ENCODE assay signal across 18 cellular contexts in genomic region chr9:34996905-34997279, GRCh38. TPM values are rescaled to one million over a fixed set of nuclear protein-coding genes. Genes with fewer than 3 reads are reported as not detected.
DNase-seq lines count a peak whose midpoint lies in the region; ATAC-seq and TF ChIP-seq lines count a peak whose summit lies in the region.
"Had no signal": no experiment of that assay in that cellular context is flagged by ENCODE, and none has a peak within 500 bp of the region (broad histone marks: within the 10 kb centered on the region; RNA-seq: fewer than 3 reads in every experiment).

No MANE protein-coding gene starts in this region.

- BruUV-seq in MCF 10A (replicated peaks; lab: Mats Ljungman, UMichigan): no TSS peak

- POLR2A ChIA-PET in MCF 10A (lab: Yijun Ruan, JAX): interaction anchor here (0.8 kb wide), 1 partner anchor 74 kb away, joined by 3 read pairs; no protein-coding TSS in a partner anchor

- TF ChIP-seq CTCF in MCF 10A (IDR thresholded peaks at IDR 0.05; ENCODE audit: unreplicated experiment) (no peak), breast epithelium (IDR thresholded peaks at IDR 0.05) (no peak), brain (conservative IDR thresholded peaks at IDR 0.05) (no peak), liver (IDR thresholded peaks at IDR 0.05; ENCODE audit: low read depth, low read length, missing input control) (no peak)

- no peak for TF ChIP-seq POLR2A in breast epithelium (IDR thresholded peaks at IDR 0.05)

- WGBS in liver: 50% methylated on average over 10 of the region's 10 CpGs

- H3K4me3 Mint-ChIP-seq in MCF 10A (ENCODE audit: unreplicated experiment) (no peak overlapping the region), brain (peak overlapping the region in 1 of 5 experiments; percentile 25)
- H3K4me3 Mint-ChIP-seq in stimulated activated effector memory CD8-positive, alpha-beta T cell treated with anti-CD3 and anti-CD28 coated beads, Interleukin-12 subunit alpha, Interleukin-12 subunit beta, amount 100 ng/mL, for 72 hours: no peak overlapping the region
- H3K4me3 Mint-ChIP-seq: activated CD4-positive, alpha-beta memory T cell treated with anti-CD3 and anti-CD28 coated beads for 36 hours; CD14-positive monocyte had no signal

- H3K27me3 Mint-ChIP-seq in MCF 10A (ENCODE audit: insufficient read depth, unreplicated experiment) (no peaks in the 10 kb centered on the region), brain (no peaks in the 10 kb centered on the region)
- H3K27me3 Mint-ChIP-seq: activated CD4-positive, alpha-beta memory T cell treated with anti-CD3 and anti-CD28 coated beads for 36 hours had no signal

- H3K36me3 Mint-ChIP-seq in MCF 10A (ENCODE audit: insufficient read depth, unreplicated experiment) (peaks cover 11% of the 10 kb centered on the region), brain (peaks cover 26% of the 10 kb centered on the region)
- peaks cover 12% of the 10 kb centered on the region for H3K36me3 Mint-ChIP-seq in stimulated activated effector memory CD8-positive, alpha-beta T cell treated with anti-CD3 and anti-CD28 coated beads, Interleukin-12 subunit alpha, Interleukin-12 subunit beta, amount 100 ng/mL, for 72 hours
- H3K36me3 Mint-ChIP-seq: CD14-positive monocyte had no signal

- TF ChIP-seq RAD21 in liver (IDR thresholded peaks at IDR 0.05): no peak

- H3K4me1 ChIP-seq in breast epithelium (no peaks in the 10 kb centered on the region), liver (ENCODE audit: control insufficient read depth in 4 of 4, insufficient read depth in 4 of 4, low read length in 3 of 4) (peaks cover 9 to 24% (median 17%) of the 10 kb centered on the region in 4 donors)

- peak overlapping the region; percentile 72 for H3K27ac Mint-ChIP-seq in MCF 10A (ENCODE audit: low read depth, unreplicated experiment)
- peak overlapping the region; percentile 5 to 82 (median 25) for H3K27ac Mint-ChIP-seq in brain
- H3K27ac Mint-ChIP-seq in stimulated activated effector memory CD8-positive, alpha-beta T cell treated with anti-CD3 and anti-CD28 coated beads, Interleukin-12 subunit alpha, Interleukin-12 subunit beta, amount 100 ng/mL, for 72 hours: peak overlapping the region; percentile 40
- H3K27ac Mint-ChIP-seq: activated CD4-positive, alpha-beta memory T cell treated with anti-CD3 and anti-CD28 coated beads for 36 hours; CD14-positive monocyte had no signal

- H3K27ac ChIP-seq in breast epithelium (no peak overlapping the region), liver (ENCODE audit: low read depth in 1 of 2, low read length in 2 of 2) (peak overlapping the region in 1 of 2 donors; percentile 45)

- intact Hi-C loops in MCF 10A (cut with micrococcal nuclease) (loop anchor here (10.0 kb wide), 1 partner anchor 58 kb away; no protein-coding TSS in a partner anchor), breast epithelium (cut with DNase I; ENCODE audit: low total_unique reads) (no loop called here)

- DNase-seq in MCF 10A (ENCODE audit: unreplicated experiment) (no peak), breast epithelium (ENCODE audit: low spot score in 2 of 2) (no peak), SKM-1 treated with dmso at 0.1 percent for 144 hours (lab: John Stamatoyannopoulos, UW; ENCODE audit: unreplicated experiment) (no peak), NCI-H82 treated with DMSO at 0.1 percent for 48 hours (lab: John Stamatoyannopoulos, UW; ENCODE audit: unreplicated experiment) (no peak)
- DNase-seq in stimulated activated effector memory CD8-positive, alpha-beta T cell treated with anti-CD3 and anti-CD28 coated beads, Interleukin-12 subunit alpha, Interleukin-12 subunit beta, amount 100 ng/mL, for 72 hours (ENCODE audit: low spot score in 2 of 2): no peak
- DNase-seq: activated CD4-positive, alpha-beta memory T cell treated with anti-CD3 and anti-CD28 coated beads for 36 hours; activated T-cell treated with anti-CD3 and anti-CD28 coated beads, Interleukin-2, amount 50 U/mL, for 48 hours; Karpas-422; NCI-H2171 treated with DMSO at 0.1 percent for 48 hours; NCI-H774; stimulated activated naive CD4-positive, alpha-beta T cell; SW 1271 had no signal

- H3K9me3 Mint-ChIP-seq in MCF 10A (ENCODE audit: unreplicated experiment) (no peaks in the 10 kb centered on the region), brain (no peaks in the 10 kb centered on the region)
- no peaks in the 10 kb centered on the region for H3K9me3 Mint-ChIP-seq in stimulated activated effector memory CD8-positive, alpha-beta T cell treated with anti-CD3 and anti-CD28 coated beads, Interleukin-12 subunit alpha, Interleukin-12 subunit beta, amount 100 ng/mL, for 72 hours
- H3K9me3 Mint-ChIP-seq: activated CD4-positive, alpha-beta memory T cell treated with anti-CD3 and anti-CD28 coated beads for 36 hours; CD14-positive monocyte had no signal

- no peak overlapping the region for H3K9ac ChIP-seq in liver (ENCODE audit: low read depth in 1 of 2, low read length in 2 of 2)

- H3K27me3 ChIP-seq in breast epithelium (no peaks in the 10 kb centered on the region), liver (ENCODE audit: control insufficient read depth in 4 of 4, insufficient read depth in 4 of 4, low read length in 3 of 4) (no peaks in the 10 kb centered on the region)

- H3K4me1 Mint-ChIP-seq in MCF 10A (ENCODE audit: insufficient read depth, unreplicated experiment) (peaks cover 46% of the 10 kb centered on the region), brain (peaks cover 48% of the 10 kb centered on the region)
- H3K4me1 Mint-ChIP-seq in stimulated activated effector memory CD8-positive, alpha-beta T cell treated with anti-CD3 and anti-CD28 coated beads, Interleukin-12 subunit alpha, Interleukin-12 subunit beta, amount 100 ng/mL, for 72 hours: peaks cover 36% of the 10 kb centered on the region

- no peaks in the 10 kb centered on the region for H3K36me3 ChIP-seq in breast epithelium
- H3K36me3 ChIP-seq in liver (ENCODE audit: control insufficient read depth in 4 of 4, insufficient read depth in 3 of 4, low read depth in 1 of 4, low read length in 3 of 4): peaks cover 0 to 2% (median 0%) of the 10 kb centered on the region in 4 donors

- H3K9me3 ChIP-seq in breast epithelium: no peaks in the 10 kb centered on the region
- no peaks in the 10 kb centered on the region for H3K9me3 ChIP-seq in liver (ENCODE audit: control insufficient read depth in 4 of 4, low read length in 3 of 4)

- H3K4me3 ChIP-seq in breast epithelium (no peak overlapping the region), liver (ENCODE audit: low read depth in 1 of 3, low read length in 3 of 3) (no peak overlapping the region)

- ATAC-seq in stimulated activated effector memory CD8-positive, alpha-beta T cell treated with anti-CD3 and anti-CD28 coated beads, Interleukin-12 subunit alpha, Interleukin-12 subunit beta, amount 100 ng/mL, for 72 hours: no peak
- ATAC-seq in HG03342 (IDR thresholded peaks at IDR 0.05; ENCODE audit: unreplicated experiment): no peak
- ATAC-seq: Panc1 had no signal

- CTCF ChIA-PET in MCF 10A (lab: Yijun Ruan, JAX): interaction anchor here (0.6 to 7.5 kb wide), 3 partner anchors 12 to 478 kb away, joined by 3 to 76 read pairs (median 4); no protein-coding TSS in a partner anchor

TF ChIP-seq in liver, 16 proteins besides CTCF, POLR2A, EP300 and RAD21:
- peak in 1 of 2 donors; percentile 24 for TF ChIP-seq RXRA (IDR thresholded peaks at IDR 0.05)
- TF ChIP-seq HNF4A (conservative IDR thresholded peaks at IDR 0.05): peak in 1 of 2 donors; percentile 13
- no peak for TF ChIP-seq ATF3 (IDR thresholded peaks at IDR 0.05)
- peak; percentile 48 for TF ChIP-seq SP1 (IDR thresholded peaks at IDR 0.05)

RNA-seq across cellular contexts. Expression of gene DNAJB5, which starts 7.3 kb away (rescaled TPM):
- total RNA-seq in MCF 10A (2022) (2.2 and 2.9 TPM in 2 replicates), breast epithelium (1 to 10 TPM; 5.4 to 9.0 (median 6.9) TPM), liver (1 to 10 TPM; 1.4 to 2.1 TPM)
- polyA plus RNA-seq in brain (ENCODE audit: insufficient read depth, low read depth, low replicate concordance) (49.4 TPM), liver (1 to 10 TPM in 1 of 2 donors, under 1 TPM in 1; 0.76 to 2.3 TPM)

RNA-seq across cellular contexts. Expression of gene PHF24, which starts 38.8 kb away (rescaled TPM):
- total RNA-seq in MCF 10A (2022): not detected in 2 replicates
- 1 to 10 TPM in 1 of 3 donors, under 1 TPM in 2; 0.15 to 1.1 (median 0.33) TPM for total RNA-seq in breast epithelium
- polyA plus RNA-seq in brain (ENCODE audit: insufficient read depth, low read depth, low replicate concordance): 14.7 TPM
- total RNA-seq in liver: under 1 TPM; 0.05 to 0.17 TPM
- polyA plus RNA-seq in liver: under 1 TPM; 0.01 to 0.03 TPM
- total RNA-seq: endothelial cell of umbilical vein had no signal
- polyA plus RNA-seq: endothelial cell of umbilical vein had no signal
